Comparison of ENCODE assay signal across 19 cellular contexts in the genomic region with DNA sequence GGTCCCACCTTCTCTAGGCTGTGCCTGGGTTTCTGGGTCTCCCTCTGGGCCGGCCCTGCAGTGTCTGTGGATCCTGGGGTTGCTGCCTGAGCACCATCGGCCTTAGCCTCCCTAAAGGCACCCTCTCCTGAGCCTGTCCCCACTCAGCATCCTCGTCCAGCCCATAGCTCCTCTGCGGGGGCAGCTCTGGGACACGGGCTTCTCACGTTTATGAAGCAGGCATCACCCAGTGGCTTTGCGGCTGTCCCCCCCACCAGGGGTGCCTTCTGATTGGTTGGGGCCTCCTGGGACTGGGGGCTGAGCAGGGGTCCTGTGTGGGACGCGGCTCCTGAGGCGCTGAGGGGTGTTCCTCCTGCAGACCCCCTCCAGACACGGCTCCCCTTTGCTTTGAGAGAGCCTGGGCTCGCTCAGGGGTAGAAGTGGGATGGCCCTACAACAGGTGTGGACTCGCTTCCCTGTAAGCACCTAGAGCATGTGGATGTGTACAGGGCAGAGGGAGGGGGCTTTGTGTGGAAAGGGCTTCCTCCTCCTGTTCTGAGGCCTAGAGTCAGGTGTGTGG.
"Had no signal": no experiment of that assay in that cellular context is flagged by ENCODE, and none has a peak within 500 bp of the region (broad histone marks: within the 10 kb centered on the region; RNA-seq: fewer than 3 reads in every experiment).

No MANE protein-coding gene starts in this region.

- H3K36me3 Mint-ChIP-seq: activated CD8-positive, alpha-beta memory T cell treated with anti-CD3 and anti-CD28 coated beads, Interleukin-2, amount 10 ng/mL, durations not matched to agents 7 days and 5 days; activated naive CD4-positive, alpha-beta T cell treated with anti-CD3 and anti-CD28 coated beads, Interleukin-2, amount 50 U/mL, for 24 hours had no signal

- H3K27ac Mint-ChIP-seq: activated CD4-positive, alpha-beta memory T cell treated with anti-CD3 and anti-CD28 coated beads, Interleukin-2, amount 10 ng/mL, durations not matched to agents 7 days and 5 days; activated CD8-positive, alpha-beta memory T cell treated with anti-CD3 and anti-CD28 coated beads, Interleukin-2, amount 10 ng/mL, durations not matched to agents 7 days and 5 days; activated naive CD4-positive, alpha-beta T cell treated with anti-CD3 and anti-CD28 coated beads, Interleukin-2, amount 50 U/mL, for 24 hours had no signal

- ATAC-seq: activated CD4-positive, alpha-beta T cell treated with anti-CD3 and anti-CD28 coated beads for 36 hours; activated CD8-positive, alpha-beta memory T cell treated with anti-CD3 and anti-CD28 coated beads, Interleukin-2, amount 10 ng/mL, durations not matched to agents 7 days and 5 days; gastrocnemius medialis; naive thymus-derived CD8-positive, alpha-beta T cell had no signal

- H3K27me3 ChIP-seq: adrenal gland, gastrocnemius medialis, sigmoid colon, tibial artery, uterus had no signal

- H3K27ac ChIP-seq: adrenal gland, sigmoid colon, tibial artery, uterus, WERI-Rb-1 had no signal

- H3K9me3 Mint-ChIP-seq: activated CD4-positive, alpha-beta memory T cell treated with anti-CD3 and anti-CD28 coated beads, Interleukin-2, amount 10 ng/mL, durations not matched to agents 7 days and 5 days; activated naive CD4-positive, alpha-beta T cell treated with anti-CD3 and anti-CD28 coated beads, Interleukin-2, amount 50 U/mL, for 24 hours; activated T-cell treated with anti-CD3 and anti-CD28 coated beads, Interleukin-2, amount 50 U/mL, for 4 hours; immature natural killer cell; naive thymus-derived CD8-positive, alpha-beta T cell had no signal

- H3K27me3 Mint-ChIP-seq: activated CD4-positive, alpha-beta memory T cell treated with anti-CD3 and anti-CD28 coated beads, Interleukin-2, amount 10 ng/mL, durations not matched to agents 7 days and 5 days; activated CD4-positive, alpha-beta T cell treated with anti-CD3 and anti-CD28 coated beads for 36 hours; activated CD8-positive, alpha-beta memory T cell treated with anti-CD3 and anti-CD28 coated beads, Interleukin-2, amount 10 ng/mL, durations not matched to agents 7 days and 5 days; activated naive CD4-positive, alpha-beta T cell treated with anti-CD3 and anti-CD28 coated beads, Interleukin-2, amount 50 U/mL, for 24 hours; naive thymus-derived CD8-positive, alpha-beta T cell had no signal

- H3K36me3 ChIP-seq: uterus had no signal

- H3K4me3 Mint-ChIP-seq: activated CD4-positive, alpha-beta memory T cell treated with anti-CD3 and anti-CD28 coated beads, Interleukin-2, amount 10 ng/mL, durations not matched to agents 7 days and 5 days; activated CD4-positive, alpha-beta T cell treated with anti-CD3 and anti-CD28 coated beads for 36 hours; activated CD8-positive, alpha-beta memory T cell treated with anti-CD3 and anti-CD28 coated beads, Interleukin-2, amount 10 ng/mL, durations not matched to agents 7 days and 5 days; activated naive CD4-positive, alpha-beta T cell treated with anti-CD3 and anti-CD28 coated beads, Interleukin-2, amount 50 U/mL, for 24 hours; activated T-cell treated with anti-CD3 and anti-CD28 coated beads, Interleukin-2, amount 50 U/mL, for 4 hours; immature natural killer cell; naive thymus-derived CD8-positive, alpha-beta T cell had no signal

- H3K9me3 ChIP-seq: adrenal gland, gastrocnemius medialis, sigmoid colon, tibial artery, uterus had no signal

- H3K4me3 ChIP-seq: adrenal gland, gastrocnemius medialis, sigmoid colon, tibial artery, uterus had no signal

- DNase-seq: activated CD4-positive, alpha-beta memory T cell treated with anti-CD3 and anti-CD28 coated beads, Interleukin-2, amount 10 ng/mL, durations not matched to agents 7 days and 5 days; activated CD4-positive, alpha-beta T cell treated with anti-CD3 and anti-CD28 coated beads for 36 hours; activated CD8-positive, alpha-beta memory T cell treated with anti-CD3 and anti-CD28 coated beads, Interleukin-2, amount 10 ng/mL, durations not matched to agents 7 days and 5 days; activated effector memory CD4-positive, alpha-beta T cell treated with anti-CD3 and anti-CD28 coated beads, Interleukin-2, amount 50 U/mL, for 16 hours; activated T-cell treated with anti-CD3 and anti-CD28 coated beads, Interleukin-2, amount 50 U/mL, for 4 hours; cortex of kidney; immature natural killer cell; mesenchymal stem cell; sigmoid colon; stimulated activated CD4-positive, alpha-beta T cell treated with anti-CD3 and anti-CD28 coated beads, Interleukin-4, amount 100 ng/mL, for 4 hours; stimulated activated naive CD4-positive, alpha-beta T cell; SW 1271; WERI-Rb-1 had no signal
